Comparison of ENCODE assay signal across 13 cellular contexts in the genomic region with DNA sequence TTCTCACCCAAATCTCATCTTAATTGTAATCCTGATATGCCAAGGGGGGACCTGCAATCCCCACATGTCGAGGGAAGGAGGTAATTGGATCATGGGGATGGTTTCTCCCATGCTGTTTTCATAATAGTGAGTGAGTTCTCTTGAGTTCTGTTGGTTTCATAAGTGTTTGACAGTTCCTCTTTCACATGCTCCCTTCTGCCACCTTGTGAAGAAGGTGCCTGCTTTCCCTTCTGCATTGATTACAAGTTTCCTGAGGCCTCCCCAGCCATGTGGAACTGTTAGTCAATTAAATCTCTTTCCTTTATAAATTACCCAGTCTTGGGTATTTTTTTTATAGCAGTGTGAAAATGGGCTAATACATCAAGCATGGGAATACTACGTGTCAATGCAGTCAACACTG.
DNase-seq lines count a peak whose midpoint lies in the region; ATAC-seq, FAIRE-seq and TF ChIP-seq lines count a peak whose summit lies in the region.
"Had no signal": no experiment of that assay in that cellular context is flagged by ENCODE, and none has a peak within 500 bp of the region (broad histone marks: within the 10 kb centered on the region; RNA-seq: fewer than 3 reads in every experiment).

No MANE protein-coding gene starts in this region.

- no peak overlapping the region for H3K9ac ChIP-seq in endodermal cell (ENCODE audit: extremely low read depth, low read length, poor library complexity, severe bottlenecking)

- H3K27me3 ChIP-seq in endodermal cell (ENCODE audit: control insufficient read depth, insufficient read depth, low read length, poor library complexity, severe bottlenecking) (no peaks in the 10 kb centered on the region), foreskin keratinocyte (no peaks in the 10 kb centered on the region)

- FAIRE-seq in GM19239 (lab: Jason Lieb, UNC): no peak

- TF ChIP-seq CTCF in endodermal cell (conservative IDR thresholded peaks at IDR 0.05): peak; percentile 16
- no peak for TF ChIP-seq CTCF in foreskin keratinocyte (conservative IDR thresholded peaks at IDR 0.05)

- ATAC-seq in GM18870 (IDR thresholded peaks at IDR 0.05; ENCODE audit: unreplicated experiment): peak; percentile 93
- peak; percentile 82 for ATAC-seq in GM21723 (IDR thresholded peaks at IDR 0.05; ENCODE audit: unreplicated experiment)
- ATAC-seq in HG03354 (IDR thresholded peaks at IDR 0.05; ENCODE audit: poor library complexity, severe bottlenecking, unreplicated experiment): peak; percentile 79
- ATAC-seq in T-helper 17 cell: no peak
- no peak for ATAC-seq in foreskin keratinocyte
- ATAC-seq: activated T-cell treated with anti-CD3 and anti-CD28 coated beads, Interleukin-2, amount 50 U/mL, for 4 hours had no signal

- H3K27ac ChIP-seq in endodermal cell (ENCODE audit: low read depth, low read length): no peak overlapping the region
- no peak overlapping the region for H3K27ac ChIP-seq in foreskin keratinocyte
- H3K27ac ChIP-seq: RWPE1 had no signal

- no peaks in the 10 kb centered on the region for H3K36me3 ChIP-seq in endodermal cell (ENCODE audit: control insufficient read depth, insufficient read depth, low read length)

- H3K27ac Mint-ChIP-seq in endodermal cell (no peak overlapping the region), T-helper 17 cell (no peak overlapping the region)

- H3K4me3 Mint-ChIP-seq in endodermal cell (no peak overlapping the region), T-helper 17 cell (no peak overlapping the region)
- H3K4me3 Mint-ChIP-seq: activated T-cell treated with anti-CD3 and anti-CD28 coated beads, Interleukin-2, amount 50 U/mL, for 4 hours had no signal

- no peak for DNase-seq in endodermal cell
- no peak for DNase-seq in T-helper 17 cell
- no peak for DNase-seq in GM19239 (ENCODE audit: insufficient read length, low spot score)
- no peak for DNase-seq in foreskin keratinocyte
- DNase-seq in NCI-H2029 (lab: John Stamatoyannopoulos, UW): no peak
- DNase-seq: activated T-cell treated with anti-CD3 and anti-CD28 coated beads, Interleukin-2, amount 50 U/mL, for 4 hours; glutamatergic neuron; HCEC 1CT; NCI-H2171 treated with DMSO at 0.1 percent for 48 hours had no signal

- H3K9me3 ChIP-seq in endodermal cell (ENCODE audit: control insufficient read depth, low read length) (peaks cover 12% of the 10 kb centered on the region), T-helper 17 cell (ENCODE audit: control insufficient read depth, low read length, poor library complexity, severe bottlenecking) (no peaks in the 10 kb centered on the region)

- no peaks in the 10 kb centered on the region for H3K27me3 Mint-ChIP-seq in endodermal cell (ENCODE audit: insufficient read depth)
- no peaks in the 10 kb centered on the region for H3K27me3 Mint-ChIP-seq in T-helper 17 cell

- H3K4me3 ChIP-seq in endodermal cell (ENCODE audit: low read length): no peak overlapping the region

- H3K36me3 Mint-ChIP-seq in endodermal cell (ENCODE audit: low read depth) (no peaks in the 10 kb centered on the region), T-helper 17 cell (ENCODE audit: low read depth) (no peaks in the 10 kb centered on the region)

- H3K9me3 Mint-ChIP-seq in endodermal cell: peaks cover 12% of the 10 kb centered on the region

- H3K4me1 Mint-ChIP-seq in endodermal cell (no peaks in the 10 kb centered on the region), T-helper 17 cell (no peaks in the 10 kb centered on the region)

- WGBS in endodermal cell (ENCODE audit: insufficient coverage in 1 of 2, insufficient read length in 1 of 2), 2 experiments: 87% methylated on average over 2 of the region's 2 CpGs; no CpG with 5 or more reads in 1 of the 2 experiments

- H3K4me1 ChIP-seq in endodermal cell (ENCODE audit: control insufficient read depth, insufficient read depth, low read length): no peaks in the 10 kb centered on the region
- no peaks in the 10 kb centered on the region for H3K4me1 ChIP-seq in foreskin keratinocyte

Comparison
In these comparisons a context has a peak if more than half of its experiments do, and no peak if none do; other contexts are left out.
1. ATAC-seq: peak in GM18870 (single experiment), GM21723 (single experiment) and HG03354 (single experiment); none in T-helper 17 cell (single experiment) and foreskin keratinocyte (single experiment).